Comparison of ENCODE assay signal across 20 cellular contexts in genomic region chrX:4043951-4044350, GRCh38.
"Had no signal": no experiment of that assay in that cellular context is flagged by ENCODE, and none has a peak within 500 bp of the region (broad histone marks: within the 10 kb centered on the region; RNA-seq: fewer than 3 reads in every experiment).

No MANE protein-coding gene starts in this region.

- H3K27ac Mint-ChIP-seq: activated CD4-positive, alpha-beta memory T cell treated with anti-CD3 and anti-CD28 coated beads, Interleukin-2, amount 10 ng/mL, durations not matched to agents 7 days and 5 days; activated CD8-positive, alpha-beta memory T cell treated with anti-CD3 and anti-CD28 coated beads, Interleukin-2, amount 10 ng/mL, durations not matched to agents 7 days and 5 days; activated naive CD8-positive, alpha-beta T cell treated with anti-CD3 and anti-CD28 coated beads for 36 hours; endodermal cell; mesothelial cell of epicardium; nephron progenitor cell; stimulated activated naive B cell treated with anti-CD40 and anti-IgM and Interleukin-4, amounts not matched to agents 10 μg/mL and 1 μg/mL and 100 μg/mL, for 72 hours had no signal

- H3K27ac ChIP-seq: cardiac muscle cell, epithelial cell of prostate, left lung had no signal

- H3K4me3 ChIP-seq: cardiac muscle cell, left lung, smooth muscle cell had no signal

- H3K36me3 ChIP-seq: cardiac muscle cell, left lung had no signal

- H3K4me1 Mint-ChIP-seq: activated CD4-positive, alpha-beta memory T cell treated with anti-CD3 and anti-CD28 coated beads, Interleukin-2, amount 10 ng/mL, durations not matched to agents 7 days and 5 days; activated CD8-positive, alpha-beta memory T cell treated with anti-CD3 and anti-CD28 coated beads, Interleukin-2, amount 10 ng/mL, durations not matched to agents 7 days and 5 days; activated naive CD8-positive, alpha-beta T cell treated with anti-CD3 and anti-CD28 coated beads for 36 hours; mesothelial cell of epicardium; stimulated activated naive B cell treated with anti-CD40 and anti-IgM and Interleukin-4, amounts not matched to agents 10 μg/mL and 1 μg/mL and 100 μg/mL, for 72 hours had no signal

- H3K9me3 ChIP-seq: left lung had no signal

- ATAC-seq: activated CD8-positive, alpha-beta memory T cell treated with anti-CD3 and anti-CD28 coated beads, Interleukin-2, amount 10 ng/mL, durations not matched to agents 7 days and 5 days; left lung; sciatic nerve; stimulated activated naive B cell treated with anti-CD40 and anti-IgM and Interleukin-4, amounts not matched to agents 10 μg/mL and 1 μg/mL and 100 μg/mL, for 72 hours had no signal

- FAIRE-seq: keratinocyte had no signal

- H3K4me3 Mint-ChIP-seq: activated CD4-positive, alpha-beta memory T cell treated with anti-CD3 and anti-CD28 coated beads, Interleukin-2, amount 10 ng/mL, durations not matched to agents 7 days and 5 days; activated CD8-positive, alpha-beta memory T cell treated with anti-CD3 and anti-CD28 coated beads, Interleukin-2, amount 10 ng/mL, durations not matched to agents 7 days and 5 days; activated naive CD8-positive, alpha-beta T cell treated with anti-CD3 and anti-CD28 coated beads for 36 hours; endodermal cell; mesothelial cell of epicardium; nephron progenitor cell; stimulated activated naive B cell treated with anti-CD40 and anti-IgM and Interleukin-4, amounts not matched to agents 10 μg/mL and 1 μg/mL and 100 μg/mL, for 72 hours had no signal

- H3K4me1 ChIP-seq: left lung had no signal

- H3K4me2 ChIP-seq: smooth muscle cell had no signal

- H3K9me3 Mint-ChIP-seq: activated CD4-positive, alpha-beta memory T cell treated with anti-CD3 and anti-CD28 coated beads, Interleukin-2, amount 10 ng/mL, durations not matched to agents 7 days and 5 days; activated naive CD8-positive, alpha-beta T cell treated with anti-CD3 and anti-CD28 coated beads for 36 hours; endodermal cell had no signal

- H3K27me3 ChIP-seq: cardiac muscle cell, left lung had no signal

- H3K36me3 Mint-ChIP-seq: activated CD8-positive, alpha-beta memory T cell treated with anti-CD3 and anti-CD28 coated beads, Interleukin-2, amount 10 ng/mL, durations not matched to agents 7 days and 5 days; activated naive CD8-positive, alpha-beta T cell treated with anti-CD3 and anti-CD28 coated beads for 36 hours; mesothelial cell of epicardium; stimulated activated naive B cell treated with anti-CD40 and anti-IgM and Interleukin-4, amounts not matched to agents 10 μg/mL and 1 μg/mL and 100 μg/mL, for 72 hours had no signal

- DNase-seq: activated CD4-positive, alpha-beta memory T cell treated with anti-CD3 and anti-CD28 coated beads, Interleukin-2, amount 10 ng/mL, durations not matched to agents 7 days and 5 days; activated CD4-positive, alpha-beta T cell treated with anti-CD3 and anti-CD28 coated beads for 48 hours; activated CD4-positive, CD25-positive, alpha-beta regulatory T cell; activated CD8-positive, alpha-beta memory T cell treated with anti-CD3 and anti-CD28 coated beads, Interleukin-2, amount 10 ng/mL, durations not matched to agents 7 days and 5 days; activated naive CD8-positive, alpha-beta T cell treated with anti-CD3 and anti-CD28 coated beads for 36 hours; amniotic stem cell; endodermal cell; foreskin fibroblast; left lung; nephron progenitor cell; nucleus accumbens; stimulated activated CD4-positive, alpha-beta T cell treated with anti-CD3 and anti-CD28 coated beads, Interleukin-4, amount 100 ng/mL, for 4 hours; stimulated activated naive B cell treated with anti-CD40 and anti-IgM and Interleukin-4, amounts not matched to agents 10 μg/mL and 1 μg/mL and 100 μg/mL, for 72 hours; T-helper 9 cell had no signal

- H3K27me3 Mint-ChIP-seq: activated CD4-positive, alpha-beta memory T cell treated with anti-CD3 and anti-CD28 coated beads, Interleukin-2, amount 10 ng/mL, durations not matched to agents 7 days and 5 days; activated CD8-positive, alpha-beta memory T cell treated with anti-CD3 and anti-CD28 coated beads, Interleukin-2, amount 10 ng/mL, durations not matched to agents 7 days and 5 days; activated naive CD8-positive, alpha-beta T cell treated with anti-CD3 and anti-CD28 coated beads for 36 hours; stimulated activated naive B cell treated with anti-CD40 and anti-IgM and Interleukin-4, amounts not matched to agents 10 μg/mL and 1 μg/mL and 100 μg/mL, for 72 hours had no signal
